ENCODE assay signal across 20 cellular contexts in genomic region chr11:77178150-77178549, GRCh38. TPM values are rescaled to one million over a fixed set of nuclear protein-coding genes. Genes with fewer than 3 reads are reported as not detected.
DNase-seq lines count a peak whose midpoint lies in the region; ATAC-seq, FAIRE-seq and TF ChIP-seq lines count a peak whose summit lies in the region.
"Had no signal": no experiment of that assay in that cellular context is flagged by ENCODE, and none has a peak within 500 bp of the region (broad histone marks: within the 10 kb centered on the region; RNA-seq: fewer than 3 reads in every experiment).

No MANE protein-coding gene starts in this region.

- H3K18ac ChIP-seq in H1 (ENCODE audit: extremely low read depth, low read length): no peak overlapping the region

- CTCF ChIA-PET in HEK293 (lab: Yijun Ruan, JAX): interaction anchor here (0.6 to 2.3 kb wide), 3 partner anchors 11 to 61 kb away, joined by 3 to 10 read pairs (median 3); partner anchors contain the start of gene MYO7A
- CTCF ChIA-PET in H1 (lab: Charles Lee; ENCODE audit: partially characterized antibody): interaction anchor here (14.5 to 15.1 kb wide), 2 partner anchors 11 to 49 kb away, joined by 178 to 187 read pairs; partner anchors contain the start of gene MYO7A

- H2AK5ac ChIP-seq in H1 (ENCODE audit: low read depth, low read length): no peak overlapping the region

- no peak overlapping the region for H3K4me2 ChIP-seq in H1 (ENCODE audit: insufficient read depth in 1 of 2, low read depth in 2 of 2, low read length in 2 of 2)
- no peak overlapping the region for H3K4me2 ChIP-seq in neural progenitor cell
- H3K4me2 ChIP-seq: GM23338 had no signal

- no peak overlapping the region for H2BK12ac ChIP-seq in H1 (ENCODE audit: low read depth, low read length)

- POLR2A ChIA-PET in HEK293 (lab: Yijun Ruan, JAX): no interaction called here
- POLR2A ChIA-PET in H1 (lab: Charles Lee; ENCODE audit: partially characterized antibody): no interaction called here

- TF ChIP-seq RAD21 in H1 (IDR thresholded peaks at IDR 0.05 in 1 of 2, conservative IDR thresholded peaks at IDR 0.05 in 1 of 2; ENCODE audit: low read depth in 2 of 2, low read length in 2 of 2): no peak

- H4K91ac ChIP-seq in H1 (replicated peaks; ENCODE audit: insufficient read length, low read length): no peak overlapping the region

- peaks cover 34% of the 10 kb centered on the region for H3K4me1 Mint-ChIP-seq in neural progenitor cell
- H3K4me1 Mint-ChIP-seq: CD4-positive, CD25-positive, alpha-beta regulatory T cell had no signal

- no peaks in the 10 kb centered on the region for H3K9me3 Mint-ChIP-seq in neural progenitor cell
- H3K9me3 Mint-ChIP-seq: CD8-positive, alpha-beta T cell had no signal

- H3K27ac ChIP-seq in HEK293 (ENCODE audit: extremely low read depth, low read depth, low read length) (no peak overlapping the region), H1 (ENCODE audit: low read depth, low read length) (no peak overlapping the region), neural progenitor cell (no peak overlapping the region)

- peaks cover 19% of the 10 kb centered on the region for H3F3A ChIP-seq in neural progenitor cell (ENCODE audit: low read depth)

- peak overlapping the region; percentile 2 for H3K4me3 Mint-ChIP-seq in neural progenitor cell
- H3K4me3 Mint-ChIP-seq: CD4-positive, CD25-positive, alpha-beta regulatory T cell; CD8-positive, alpha-beta T cell; GM23338 had no signal

- ATAC-seq in GM21423 (IDR thresholded peaks at IDR 0.05; ENCODE audit: unreplicated experiment): no peak
- ATAC-seq: CD8-positive, alpha-beta T cell; GM12878; GM23338 had no signal

- H3K27me3 ChIP-seq in H1 (replicated peaks in 1 of 4; ENCODE audit: control insufficient read depth in 3 of 4, extremely low read depth in 1 of 4, insufficient read depth in 3 of 4, low read length in 3 of 4) (peaks cover 0 to 3% (median 0%) of the 10 kb centered on the region in 4 experiments; a peak in 1 of 7 replicates), neural progenitor cell (no peaks in the 10 kb centered on the region)

- no peak overlapping the region for H3K4ac ChIP-seq in H1 (replicated peaks; ENCODE audit: insufficient read length, low read depth, low read length)

- TF ChIP-seq CTCF in HEK293 (tag by site-specific recombination; IDR thresholded peaks at IDR 0.05): no peak
- no peak for TF ChIP-seq CTCF in H1 (IDR thresholded peaks at IDR 0.05; ENCODE audit: control extremely low read depth in 1 of 3, insufficient read depth in 1 of 3, low read depth in 1 of 3, low read length in 3 of 3)
- TF ChIP-seq CTCF in neural progenitor cell (IDR thresholded peaks at IDR 0.05): no peak

- no peak overlapping the region for H2AFZ ChIP-seq in H1 (ENCODE audit: low read length)
- H2AFZ ChIP-seq in neural progenitor cell (replicated peaks): no peak overlapping the region
- H2AFZ ChIP-seq: GM23338 had no signal

- H4K8ac ChIP-seq in H1 (ENCODE audit: extremely low read depth, insufficient read depth, low read length): no peak overlapping the region

- H4K20me1 ChIP-seq in H1 (replicated peaks in 1 of 2; ENCODE audit: control insufficient read depth in 1 of 2, insufficient read depth in 2 of 2, low read length in 2 of 2) (no peaks in the 10 kb centered on the region), neural progenitor cell (ENCODE audit: low read depth) (no peaks in the 10 kb centered on the region)

- DNase-seq in HTR-8/SVneo (ENCODE audit: insufficient read length, low spot score) (no peak), H1 (ENCODE audit: low read depth in 1 of 2, low spot score in 2 of 2) (no peak), neural progenitor cell (ENCODE audit: low spot score) (no peak), DMS153 (lab: John Stamatoyannopoulos, UW) (no peak), retina (no peak)
- DNase-seq: C1 segment of cervical spinal cord; Caco-2; CD4-positive, CD25-positive, alpha-beta regulatory T cell; CD8-positive, alpha-beta T cell; DMS79; EL; GDM1 had no signal

- H3K9ac ChIP-seq in H1 (replicated peaks in 1 of 4; ENCODE audit: extremely low read depth in 1 of 4, low read depth in 3 of 4, low read length in 3 of 4) (no peak overlapping the region), neural progenitor cell (no peak overlapping the region)

- H3K9me3 ChIP-seq in HEK293 (ENCODE audit: control insufficient read depth, insufficient read depth, low read depth, low read length) (no peaks in the 10 kb centered on the region), H1 (ENCODE audit: insufficient read depth in 2 of 2, low read depth in 1 of 2, low read length in 1 of 2) (no peaks in the 10 kb centered on the region), neural progenitor cell (ENCODE audit: low read depth) (no peaks in the 10 kb centered on the region)
- H3K9me3 ChIP-seq: Caco-2, HAP-1 had no signal

- H3K27ac Mint-ChIP-seq in neural progenitor cell: no peak overlapping the region
- H3K27ac Mint-ChIP-seq: CD4-positive, CD25-positive, alpha-beta regulatory T cell; CD8-positive, alpha-beta T cell; GM23338 had no signal

- no peak for TF ChIP-seq EP300 in H1 (IDR thresholded peaks at IDR 0.05; ENCODE audit: borderline replicate concordance in 1 of 2, low read depth in 2 of 2, low read length in 2 of 2)

- no peak overlapping the region for H2BK120ac ChIP-seq in H1 (replicated peaks; ENCODE audit: low read depth, low read length)

- H2BK20ac ChIP-seq in H1 (ENCODE audit: low read length): no peak overlapping the region

- peaks cover 7% of the 10 kb centered on the region for H3K27me3 Mint-ChIP-seq in neural progenitor cell (ENCODE audit: insufficient read depth, low read depth)
- H3K27me3 Mint-ChIP-seq: CD4-positive, CD25-positive, alpha-beta regulatory T cell had no signal

- no peak overlapping the region for H3K4me3 ChIP-seq in HEK293 (ENCODE audit: low read depth, low read length)
- H3K4me3 ChIP-seq in H1 (ENCODE audit: extremely low read depth in 1 of 4, insufficient read depth in 2 of 4, low read depth in 3 of 4, low read length in 4 of 4): no peak overlapping the region
- H3K4me3 ChIP-seq in neural progenitor cell: no peak overlapping the region
- H3K4me3 ChIP-seq: GM12878, GM23338, HAP-1 had no signal

- no peaks in the 10 kb centered on the region for H3K36me3 Mint-ChIP-seq in neural progenitor cell
- H3K36me3 Mint-ChIP-seq: CD4-positive, CD25-positive, alpha-beta regulatory T cell; CD8-positive, alpha-beta T cell had no signal

- peaks cover 4% of the 10 kb centered on the region; the same call in 1 of the 2 replicates for H3K23me2 ChIP-seq in H1 (ENCODE audit: low read depth, low read length)

- no peak for TF ChIP-seq POLR2A in H1 (IDR thresholded peaks at IDR 0.05; ENCODE audit: control extremely low read depth in 1 of 2, low read depth in 2 of 2, low read length in 2 of 2)

- FAIRE-seq in HTR-8/SVneo (lab: Jason Lieb, UNC) (peak; percentile 90), H1 (lab: Jason Lieb, UNC) (no peak)
- FAIRE-seq: GM12878, H54 had no signal

- H3K14ac ChIP-seq in H1 (ENCODE audit: insufficient read length): no peak overlapping the region

- H3K56ac ChIP-seq in H1 (replicated peaks; ENCODE audit: insufficient read length, low read depth, low read length): peak overlapping the region; percentile 56

- no peaks in the 10 kb centered on the region for H3K79me1 ChIP-seq in H1 (ENCODE audit: low read depth, low read length)

- H2BK5ac ChIP-seq in H1 (ENCODE audit: low read depth, low read length): no peak overlapping the region

- H4K5ac ChIP-seq in H1 (ENCODE audit: insufficient read length, low read depth, low read length): no peak overlapping the region

- H3K79me2 ChIP-seq in H1 (ENCODE audit: control insufficient read depth in 1 of 2, insufficient read depth in 2 of 2, low read length in 2 of 2): no peaks in the 10 kb centered on the region
- H3K79me2 ChIP-seq in neural progenitor cell (ENCODE audit: low read depth): no peaks in the 10 kb centered on the region

- H2BK15ac ChIP-seq in H1 (ENCODE audit: low read length): no peak overlapping the region

- H3K4me1 ChIP-seq in HEK293 (ENCODE audit: control insufficient read depth, insufficient read depth, low read length) (no peaks in the 10 kb centered on the region), H1 (replicated peaks in 1 of 4; ENCODE audit: control insufficient read depth in 3 of 4, insufficient read depth in 4 of 4, low read length in 3 of 4) (peaks cover 9 to 28% (median 15%) of the 10 kb centered on the region in 4 experiments), neural progenitor cell (peaks cover 21% of the 10 kb centered on the region)
- H3K4me1 ChIP-seq: HAP-1 had no signal

- H3K36me3 ChIP-seq in HEK293 (ENCODE audit: control insufficient read depth in 2 of 2, insufficient read depth in 1 of 2, low read length in 2 of 2) (no peaks in the 10 kb centered on the region), H1 (ENCODE audit: control insufficient read depth in 2 of 4, insufficient read depth in 4 of 4, low read length in 3 of 4) (no peaks in the 10 kb centered on the region), neural progenitor cell (no peaks in the 10 kb centered on the region)
- H3K36me3 ChIP-seq: HAP-1 had no signal

- H3K23ac ChIP-seq in H1 (ENCODE audit: insufficient read length): no peak overlapping the region

- 78% methylated on average over 4 of the region's 4 CpGs; no CpG with 5 or more reads in 1 of the 2 experiments for WGBS in H1 (ENCODE audit: extremely low coverage in 1 of 2, insufficient coverage in 1 of 2, insufficient read length in 1 of 2, insufficient replicate concordance in 2 of 2, low coverage in 1 of 2, low lambda C conversion rate in 2 of 2, missing lambda C conversion rate in 1 of 2), 2 experiments

TF ChIP-seq in HEK293, 187 proteins besides CTCF, POLR2A, EP300 and RAD21 (continues in another document):
- TF ChIP-seq ZNF600 (tag by site-specific recombination; IDR thresholded peaks at IDR 0.05) (no peak), ZNF366 (tag by site-specific recombination; conservative IDR thresholded peaks at IDR 0.05) (peak; percentile 70), ZNF555 (tag by site-specific recombination; conservative IDR thresholded peaks at IDR 0.05) (no peak)

RNA-seq across cellular contexts. Expression of gene MYO7A, which starts 50.1 kb away (rescaled TPM):
- total RNA-seq in H1 (2021; fragmentation: NEBNext Ultra II Directional; extraction: Animal tissue kit (Norgen Biotek cat#: 25700)): 1.9 and 2.4 TPM in 2 replicates
- polyA plus RNA-seq in H1 (2011; rRNA removed): 1.5 and 1.9 TPM in 2 replicates
- polyA plus RNA-seq in H1 (2011; cell fraction: cytosol; rRNA removed): 1.5 TPM
- polyA plus RNA-seq in H1 (2011; cell fraction: nucleus; rRNA removed): 10.0 TPM
- 1.7 to 2.5 TPM (median 2.0 TPM) in 4 replicates for polyA plus RNA-seq in H1 (2012, experiment 1 of 2)
- polyA plus RNA-seq in H1 (2012, experiment 2 of 2): 1.2 TPM
- polyA plus RNA-seq in H1 (2013, experiment 1 of 2): 1.5 TPM
- polyA plus RNA-seq in H1 (2013, experiment 2 of 2): 1.3 TPM
- 1.0 TPM in 2 replicates for polyA minus RNA-seq in H1 (2011; rRNA and poly(A)+ RNA removed)
- polyA minus RNA-seq in H1 (2011; cell fraction: cytosol; rRNA and poly(A)+ RNA removed): 1.1 TPM
- polyA minus RNA-seq in H1 (2011; cell fraction: nucleus; rRNA and poly(A)+ RNA removed): 2.4 TPM
- 0.97 and 2.7 TPM in 2 replicates for total RNA-seq in neural progenitor cell (ENCODE audit: low replicate concordance)
- total RNA-seq: A172, A673 had no signal
